27 cellular contexts compared by ENCODE assay signal in the genomic region with DNA sequence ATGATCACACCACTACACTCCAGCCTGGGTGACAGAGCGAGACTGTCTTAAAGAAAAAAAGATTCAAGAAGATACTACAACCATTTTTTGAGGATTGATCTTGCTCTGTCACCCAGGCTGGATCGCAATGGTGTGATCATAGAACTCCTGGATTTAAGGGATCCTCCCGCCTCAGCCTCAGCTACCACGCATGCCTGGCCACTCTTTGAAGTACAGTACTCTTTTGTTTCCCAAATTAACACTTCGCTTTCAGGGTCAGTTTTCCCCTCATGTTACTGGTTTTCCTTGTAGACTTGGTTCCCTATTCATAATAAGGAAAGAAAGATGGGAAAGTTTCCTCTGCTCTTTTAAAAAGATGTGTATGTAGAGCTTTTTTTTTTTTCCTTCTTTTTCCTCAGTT. TPM values are rescaled to one million over a fixed set of nuclear protein-coding genes. Genes with fewer than 3 reads are reported as not detected.
"Had no signal": no experiment of that assay in that cellular context is flagged by ENCODE, and none has a peak within 500 bp of the region (broad histone marks: within the 10 kb centered on the region; RNA-seq: fewer than 3 reads in every experiment).

No MANE protein-coding gene starts in this region.

- H3K27me3 ChIP-seq: esophagus muscularis mucosa, foreskin keratinocyte, neural progenitor cell, right atrium auricular region, sigmoid colon, stomach, thyroid gland had no signal

- H3K9me3 ChIP-seq: esophagus muscularis mucosa, mucosa of descending colon, prostate gland, right atrium auricular region, sigmoid colon, stomach, thyroid gland had no signal

- H3K4me1 ChIP-seq: esophagus muscularis mucosa, foreskin keratinocyte, parathyroid adenoma, prostate gland, right atrium auricular region, sigmoid colon, stomach had no signal

- H2AFZ ChIP-seq: neural progenitor cell, parathyroid adenoma had no signal

- ATAC-seq: foreskin keratinocyte; left lobe of liver; mucosa of descending colon; naive thymus-derived CD4-positive, alpha-beta T cell; stimulated activated effector memory CD8-positive, alpha-beta T cell treated with anti-CD3 and anti-CD28 coated beads, Interleukin-12 subunit alpha, Interleukin-12 subunit beta, amount 100 ng/mL, for 72 hours had no signal

- H3K36me3 ChIP-seq: esophagus muscularis mucosa, neural progenitor cell, prostate gland, right atrium auricular region, sigmoid colon, stomach, thyroid gland had no signal

- H3K4me2 ChIP-seq: neural progenitor cell had no signal

- H3K79me2 ChIP-seq: parathyroid adenoma had no signal

- H3K27ac ChIP-seq: coronary artery, esophagus muscularis mucosa, foreskin keratinocyte, neural progenitor cell, parathyroid adenoma, prostate gland, right atrium auricular region, sigmoid colon, stomach, thyroid gland had no signal

- H3K9ac ChIP-seq: neural progenitor cell, parathyroid adenoma had no signal

- DNase-seq: dermis blood vessel endothelial cell; effector memory CD4-positive, alpha-beta T cell; foreskin keratinocyte; glutamatergic neuron; hypothalamus; immature natural killer cell; mesenchymal stem cell; mucosa of descending colon; naive thymus-derived CD4-positive, alpha-beta T cell; sigmoid colon; stimulated activated CD4-positive, alpha-beta T cell treated with anti-CD3 and anti-CD28 coated beads, Interleukin-2, amount 100 ng/mL, for 24 hours; stimulated activated CD4-positive, alpha-beta T cell treated with anti-CD3 and anti-CD28 coated beads, Interleukin-4, amount 100 ng/mL, for 24 hours; stimulated activated naive CD4-positive, alpha-beta T cell treated with Interleukin-2 at 50 U/mL for 16 hours; stomach; thyroid gland; trophoblast cell had no signal

- FAIRE-seq: endothelial cell of umbilical vein, keratinocyte had no signal

- H3K4me3 ChIP-seq: coronary artery, esophagus muscularis mucosa, lung, mucosa of descending colon, neural progenitor cell, prostate gland, right atrium auricular region, sigmoid colon, stomach, thyroid gland had no signal

RNA-seq across cellular contexts. Expression of a gene that starts 34.3 kb away (rescaled TPM):
- polyA plus RNA-seq: immature natural killer cell; naive thymus-derived CD4-positive, alpha-beta T cell had no signal
